Comparison of ENCODE assay signal across 14 cellular contexts in genomic region chr11:117054382-117054781, GRCh38. TPM values are rescaled to one million over a fixed set of nuclear protein-coding genes. Genes with fewer than 3 reads are reported as not detected.
DNase-seq lines count a peak whose midpoint lies in the region; ATAC-seq and TF ChIP-seq lines count a peak whose summit lies in the region.
"Had no signal": no experiment of that assay in that cellular context is flagged by ENCODE, and none has a peak within 500 bp of the region (broad histone marks: within the 10 kb centered on the region; RNA-seq: fewer than 3 reads in every experiment).

No MANE protein-coding gene starts in this region.

- H3K4me3 ChIP-seq in dorsolateral prefrontal cortex, result no peak overlapping the region
- H3K4me3 ChIP-seq: HAP-1 had no signal

- peak overlapping the region in 56 of 59 donors; percentile 27 to 100 (median 90) for H3K27ac ChIP-seq in dorsolateral prefrontal cortex
- H3K27ac ChIP-seq in temporal lobe (ENCODE audit: low read depth, low read length), result peak overlapping the region; percentile 86

- H3K27me3 Mint-ChIP-seq in IgD-negative memory B cell, result no peaks in the 10 kb centered on the region

- peak overlapping the region in 2 of 3 donors; percentile 2 to 76 for H3K27ac Mint-ChIP-seq in IgD-negative memory B cell

- H3K4me1 Mint-ChIP-seq in IgD-negative memory B cell, result peaks cover 34 to 43% (median 38%) of the 10 kb centered on the region in 3 donors

- H3K9me3 Mint-ChIP-seq in IgD-negative memory B cell, result peaks cover 0 to 1% (median 0%) of the 10 kb centered on the region in 3 donors

- no peak overlapping the region for H3K4me3 Mint-ChIP-seq in IgD-negative memory B cell
- H3K4me3 Mint-ChIP-seq: CD14-positive monocyte; CD8-positive, alpha-beta memory T cell had no signal

- H3K36me3 Mint-ChIP-seq in IgD-negative memory B cell, result peaks cover 5% of the 10 kb centered on the region

- intact Hi-C loops in dorsolateral prefrontal cortex (cut with DNase I) (no loop called here), left colon (cut with DNase I, micrococcal nuclease) (no loop called here), left ventricle myocardium superior (cut with micrococcal nuclease) (no loop called here)

- DNase-seq in dorsolateral prefrontal cortex (no peak), left colon (no peak), HPDE6-E6E7 (ENCODE audit: extremely low spot score) (no peak), left ventricle myocardium superior (no peak), left lobe of liver (ENCODE audit: low spot score) (no peak)
- DNase-seq: Caco-2; CD8-positive, alpha-beta memory T cell; DND-41; GDM1; IMR-90 had no signal

- H3K27me3 ChIP-seq in dorsolateral prefrontal cortex, result no peaks in the 10 kb centered on the region

- ATAC-seq in left colon (peak; percentile 60), left ventricle myocardium superior (no peak), left lobe of liver (no peak)

- TF ChIP-seq CTCF in dorsolateral prefrontal cortex (IDR thresholded peaks at IDR 0.05 in 54 of 56, conservative IDR thresholded peaks at IDR 0.05 in 2 of 56; ENCODE audit: low read depth in 1 of 56, partially characterized antibody in 56 of 56), result no peak

RNA-seq across cellular contexts. Expression of gene SIK3, which starts 43.8 kb away (rescaled TPM):
- 25.1 TPM for polyA plus RNA-seq in IgD-negative memory B cell
- total RNA-seq in dorsolateral prefrontal cortex (100 to 1,000 TPM; 101 to 349 (median 174) TPM), left colon (10 to 100 TPM; 35.3 to 39.0 TPM), temporal lobe (21.6 TPM), left ventricle myocardium superior (31.9 TPM), left lobe of liver (27.1 TPM)
